In genomic region chr5:157137691-157138090, GRCh38 we compare ENCODE assay signal across 16 cellular contexts.
DNase-seq lines count a peak whose midpoint lies in the region; ATAC-seq and TF ChIP-seq lines count a peak whose summit lies in the region.
"Had no signal": no experiment of that assay in that cellular context is flagged by ENCODE, and none has a peak within 500 bp of the region (broad histone marks: within the 10 kb centered on the region; RNA-seq: fewer than 3 reads in every experiment).

No MANE protein-coding gene starts in this region.

- no peaks in the 10 kb centered on the region for H3K9me3 ChIP-seq in adipocyte (ENCODE audit: control insufficient read depth, low read length)

- TF ChIP-seq CTCF in fibroblast of pulmonary artery (IDR thresholded peaks at IDR 0.05; ENCODE audit: low read length, missing control alignments): no peak

- peaks cover 15% of the 10 kb centered on the region for H3K4me1 ChIP-seq in adipocyte (ENCODE audit: control insufficient read depth, insufficient read depth, low read length)

- H3K4me3 ChIP-seq in adipocyte (ENCODE audit: low read length) (no peak overlapping the region), fibroblast of pulmonary artery (replicated peaks; ENCODE audit: low read depth, low read length) (no peak overlapping the region), skeletal muscle cell (ENCODE audit: low read depth, low read length) (no peak overlapping the region)
- H3K4me3 ChIP-seq: GM23338 had no signal

- DNase-seq in EL: peak; percentile 5
- peak; percentile 13 for DNase-seq in adipocyte (ENCODE audit: low read depth)
- peak; percentile 7 for DNase-seq in fibroblast of pulmonary artery (ENCODE audit: low read depth)
- peak; percentile 23 for DNase-seq in skeletal muscle cell (ENCODE audit: low read depth)
- DNase-seq in COLO829 (ENCODE audit: low spot score): no peak
- DNase-seq: CD8-positive, alpha-beta memory T cell; GF-D8; MV-4-11; NCI-H1417; NCI-H187 treated with DMSO at 0.1 percent for 48 hours; NCI-H510A treated with DMSO at 0.1 percent for 48 hours; NCI-H82; PC-3 had no signal

- no peak overlapping the region for H3K9ac ChIP-seq in adipocyte (ENCODE audit: low read length)

- peaks cover 23% of the 10 kb centered on the region for H3K36me3 ChIP-seq in adipocyte (ENCODE audit: control insufficient read depth, insufficient read depth, low read length, severe bottlenecking)

- no peaks in the 10 kb centered on the region for H3K27me3 ChIP-seq in adipocyte (replicated peaks; ENCODE audit: control insufficient read depth, insufficient read depth, low read length)

- ATAC-seq in HG02610 (IDR thresholded peaks at IDR 0.05; ENCODE audit: unreplicated experiment): no peak
- no peak for ATAC-seq in HG03439 (IDR thresholded peaks at IDR 0.05; ENCODE audit: unreplicated experiment)
- ATAC-seq: GM23338, PC-3 had no signal
